15 cellular contexts compared by ENCODE assay signal in genomic region chr4:70801265-70801809, GRCh38. TPM values are rescaled to one million over a fixed set of nuclear protein-coding genes. Genes with fewer than 3 reads are reported as not detected.
DNase-seq lines count a peak whose midpoint lies in the region; ATAC-seq and TF ChIP-seq lines count a peak whose summit lies in the region.
"Had no signal": no experiment of that assay in that cellular context is flagged by ENCODE, and none has a peak within 500 bp of the region (broad histone marks: within the 10 kb centered on the region; RNA-seq: fewer than 3 reads in every experiment).

No MANE protein-coding gene starts in this region.

- no peak for TF ChIP-seq CTCF in glutamatergic neuron (IDR thresholded peaks at IDR 0.05; ENCODE audit: partially characterized antibody, unreplicated experiment)

- peaks cover 6% of the 10 kb centered on the region for H3K9me3 Mint-ChIP-seq in glutamatergic neuron (ENCODE audit: unreplicated experiment)

- H3K36me3 Mint-ChIP-seq in glutamatergic neuron (ENCODE audit: unreplicated experiment): peaks cover 6% of the 10 kb centered on the region

- peak; percentile 9 for DNase-seq in NCI-H2029 (lab: John Stamatoyannopoulos, UW)
- no peak for DNase-seq in NCI-H2029 treated with DMSO at 0.1 percent for 48 hours (lab: John Stamatoyannopoulos, UW)
- no peak for DNase-seq in glutamatergic neuron
- no peak for DNase-seq in DMS 273 (lab: John Stamatoyannopoulos, UW; ENCODE audit: unreplicated experiment)
- DNase-seq: aorta; effector CD8-positive, alpha-beta T cell; KBM-7; mesenchymal stem cell; trophoblast cell; WERI-Rb-1 had no signal

- no peaks in the 10 kb centered on the region for H3K27me3 Mint-ChIP-seq in glutamatergic neuron (ENCODE audit: unreplicated experiment)
- H3K27me3 Mint-ChIP-seq: progenitor cell of endocrine pancreas had no signal

- H3K4me1 Mint-ChIP-seq in glutamatergic neuron (ENCODE audit: low read depth, unreplicated experiment): no peaks in the 10 kb centered on the region

- no peak overlapping the region for H3K4me3 Mint-ChIP-seq in glutamatergic neuron (ENCODE audit: unreplicated experiment)

- ATAC-seq in GM21367 (IDR thresholded peaks at IDR 0.05; ENCODE audit: unreplicated experiment) (peak; percentile 67), HG03354 (IDR thresholded peaks at IDR 0.05; ENCODE audit: poor library complexity, severe bottlenecking, unreplicated experiment) (peak; percentile 61), GM19035 (IDR thresholded peaks at IDR 0.05; ENCODE audit: unreplicated experiment) (no peak), GM19324 (IDR thresholded peaks at IDR 0.05; ENCODE audit: low FRiP score, unreplicated experiment) (no peak)

- peak overlapping the region; percentile 3 for H3K27ac Mint-ChIP-seq in glutamatergic neuron (ENCODE audit: unreplicated experiment)
- H3K27ac Mint-ChIP-seq: progenitor cell of endocrine pancreas had no signal

RNA-seq across cellular contexts. Expression of gene GRSF1, which starts 38.4 kb away (rescaled TPM):
- 61.1 TPM for total RNA-seq in glutamatergic neuron (ENCODE audit: unreplicated experiment)

Comparison
In these comparisons a context has a peak if more than half of its experiments do, and no peak if none do; other contexts are left out.
1. ATAC-seq: peak in GM21367 (single experiment) and HG03354 (single experiment); none in GM19035 (single experiment) and GM19324 (single experiment).